In genomic region chr1:108856994-108857393, GRCh38 we compare ENCODE assay signal across 32 cellular contexts. TPM values are rescaled to one million over a fixed set of nuclear protein-coding genes. Genes with fewer than 3 reads are reported as not detected.
"Had no signal": no experiment of that assay in that cellular context is flagged by ENCODE, and none has a peak within 500 bp of the region (broad histone marks: within the 10 kb centered on the region; RNA-seq: fewer than 3 reads in every experiment).

TSS of gene AKNAD1 (minus strand) at chr1:108857094. CDS start at chr1:108852664, 4,430 bp downstream.

- H3K4me3 ChIP-seq: colonic mucosa, gastrocnemius medialis, mucosa of descending colon, prostate gland, right atrium auricular region, smooth muscle cell, suprapubic skin, transverse colon, vagina had no signal

- H3K9me3 Mint-ChIP-seq: dendritic cell treated with granulocyte-macrophage colony-stimulating factor and Interleukin-4, amounts not matched to agents 40 ng/mL and 50 ng/mL, for 4 days; endodermal cell; mesothelial cell of epicardium; nephron progenitor cell; stimulated activated naive CD8-positive, alpha-beta T cell treated with anti-CD3 and anti-CD28 coated beads, Interleukin-15, amount 100 ng/mL, for 72 hours had no signal

- H3K27me3 ChIP-seq: colonic mucosa, gastrocnemius medialis, right atrium auricular region, suprapubic skin, transverse colon, vagina had no signal

- H3K27ac ChIP-seq: colonic mucosa, epithelial cell of prostate, gastrocnemius medialis, prostate gland, right atrium auricular region, suprapubic skin, transverse colon had no signal

- H3K4me3 Mint-ChIP-seq: dendritic cell treated with granulocyte-macrophage colony-stimulating factor and Interleukin-4, amounts not matched to agents 40 ng/mL and 50 ng/mL, for 4 days; endodermal cell; mesothelial cell of epicardium; nephron progenitor cell; stimulated activated naive CD8-positive, alpha-beta T cell treated with anti-CD3 and anti-CD28 coated beads, Interleukin-15, amount 100 ng/mL, for 72 hours had no signal

- H3K9me3 ChIP-seq: colonic mucosa, gastrocnemius medialis, mucosa of descending colon, prostate gland, right atrium auricular region, suprapubic skin, transverse colon, vagina had no signal

- H3K36me3 ChIP-seq: colonic mucosa, gastrocnemius medialis, prostate gland, right atrium auricular region, suprapubic skin, transverse colon, vagina had no signal

- DNase-seq: colonic mucosa; effector CD8-positive, alpha-beta T cell; endodermal cell; foreskin fibroblast; gastrocnemius medialis; kidney; mesenchymal stem cell; mucosa of descending colon; naive thymus-derived CD4-positive, alpha-beta T cell; nephron progenitor cell; stimulated activated CD4-positive, alpha-beta T cell treated with anti-CD3 and anti-CD28 coated beads, Interleukin-12 subunit alpha, Interleukin-12 subunit beta, amount 100 ng/mL, for 4 hours; stimulated activated CD4-positive, alpha-beta T cell treated with anti-CD3 and anti-CD28 coated beads, Interleukin-1b, Interleukin-23, amount 100 ng/mL, for 48 hours; stimulated activated CD4-positive, alpha-beta T cell treated with anti-CD3 and anti-CD28 coated beads, Interleukin-4, amount 100 ng/mL, for 1 hour; stimulated activated CD8-positive, alpha-beta memory T cell treated with anti-CD3 and anti-CD28 coated beads, Interleukin-4, amount 100 ng/mL, for 48 hours; stimulated activated naive CD4-positive, alpha-beta T cell; stimulated activated naive CD8-positive, alpha-beta T cell treated with anti-CD3 and anti-CD28 coated beads, Interleukin-15, amount 100 ng/mL, for 72 hours; transverse colon had no signal

- H3K4me1 ChIP-seq: colonic mucosa, gastrocnemius medialis, prostate gland had no signal

- H3K36me3 Mint-ChIP-seq: mesothelial cell of epicardium had no signal

- H3K27me3 Mint-ChIP-seq: dendritic cell treated with granulocyte-macrophage colony-stimulating factor and Interleukin-4, amounts not matched to agents 40 ng/mL and 50 ng/mL, for 4 days had no signal

- ATAC-seq: esophagus mucosa; gastrocnemius medialis; left lobe of liver; mucosa of descending colon; naive thymus-derived CD4-positive, alpha-beta T cell; sciatic nerve; stimulated activated naive CD8-positive, alpha-beta T cell treated with anti-CD3 and anti-CD28 coated beads, Interleukin-15, amount 100 ng/mL, for 72 hours had no signal

- H3K27ac Mint-ChIP-seq: dendritic cell treated with granulocyte-macrophage colony-stimulating factor and Interleukin-4, amounts not matched to agents 40 ng/mL and 50 ng/mL, for 4 days; endodermal cell; mesothelial cell of epicardium; naive thymus-derived CD4-positive, alpha-beta T cell; nephron progenitor cell; stimulated activated naive CD8-positive, alpha-beta T cell treated with anti-CD3 and anti-CD28 coated beads, Interleukin-15, amount 100 ng/mL, for 72 hours had no signal

- H3K4me1 Mint-ChIP-seq: mesothelial cell of epicardium, nephron progenitor cell had no signal

- H3K4me2 ChIP-seq: smooth muscle cell had no signal

RNA-seq across cellular contexts. Expression of gene AKNAD1, which starts in this region (rescaled TPM):
- total RNA-seq: colonic mucosa; glomerular endothelial cell; kidney; left lobe of liver; liver; mesothelial cell of epicardium; naive thymus-derived CD4-positive, alpha-beta T cell; osteoblast; right atrium auricular region; smooth muscle cell; transverse colon; ureter had no signal
- polyA plus RNA-seq: liver; naive thymus-derived CD4-positive, alpha-beta T cell had no signal
